In genomic region chr19:49118565-49119410, GRCh38 we compare ENCODE assay signal across 8 cellular contexts. TPM values are rescaled to one million over a fixed set of nuclear protein-coding genes. Genes with fewer than 3 reads are reported as not detected.
DNase-seq lines count a peak whose midpoint lies in the region; ATAC-seq and TF ChIP-seq lines count a peak whose summit lies in the region.

C19orf73 (minus strand) TSS chr19:49119143; CDS start chr19:49119022, 121 bp downstream.

- H3K4me1 ChIP-seq in PC-9 (replicated peaks; ENCODE audit: insufficient read depth): peaks cover 8% of the 10 kb centered on the region

- peak within 1 kb of the TSS; percentile 63 for H3K27ac ChIP-seq in PC-9

- intact Hi-C loops in PC-9 (cut with micrococcal nuclease; ENCODE audit: unreplicated experiment): loop anchor here (2.0 kb wide), 2 partner anchors 30 to 46 kb away; no protein-coding TSS in a partner anchor

- DNase-seq in DMS79 (lab: John Stamatoyannopoulos, UW) (peak; percentile 78), PC-9 (peak; percentile 80 to 96), myocyte (ENCODE audit: low read depth) (peak; percentile 94)
- DNase-seq in Jurkat, Clone E6-1 (ENCODE audit: low read depth, low spot score): peak; percentile 91
- DNase-seq in activated T-cell treated with anti-CD3 and anti-CD28 coated beads, Interleukin-2, amount 50 U/mL, for 4 hours: peak; percentile 97
- DNase-seq in stimulated activated CD8-positive, alpha-beta memory T cell treated with anti-CD3 and anti-CD28 coated beads, Interleukin-7, amount 100 ng/mL, for 4 hours (ENCODE audit: low read depth in 2 of 2): peak; percentile 88 to 93

- peaks cover 13% of the 10 kb centered on the region for H3K27me3 ChIP-seq in PC-9 (ENCODE audit: insufficient read depth, low read depth)

- H3K4me3 ChIP-seq in Jurkat, Clone E6-1 (ENCODE audit: low read length): peak within 1 kb of the TSS; percentile 72
- H3K4me3 ChIP-seq in PC-9: peak within 1 kb of the TSS; percentile 74

- H3K9me2 ChIP-seq in PC-9 (ENCODE audit: insufficient read depth): no peaks in the 10 kb centered on the region

- TF ChIP-seq CTCF in PC-9 (conservative IDR thresholded peaks at IDR 0.05): no peak

- H3K4me3 Mint-ChIP-seq in activated T-cell treated with anti-CD3 and anti-CD28 coated beads, Interleukin-2, amount 50 U/mL, for 4 hours: peak within 1 kb of the TSS; percentile 81

- peaks cover 35% of the 10 kb centered on the region for H3K4me1 Mint-ChIP-seq in activated T-cell treated with anti-CD3 and anti-CD28 coated beads, Interleukin-2, amount 50 U/mL, for 4 hours (ENCODE audit: low read depth)

- H3K79me2 ChIP-seq in PC-9 (ENCODE audit: low read depth): no peaks in the 10 kb centered on the region

- peaks cover 13% of the 10 kb centered on the region for H3F3A ChIP-seq in PC-9 (ENCODE audit: insufficient read depth, low read depth)

- no peaks in the 10 kb centered on the region for H3K36me3 Mint-ChIP-seq in activated T-cell treated with anti-CD3 and anti-CD28 coated beads, Interleukin-2, amount 50 U/mL, for 4 hours (ENCODE audit: insufficient read depth)

- H2AFZ ChIP-seq in PC-9: peak within 1 kb of the TSS; percentile 98

- H3K9me3 ChIP-seq in PC-9 (ENCODE audit: insufficient read depth, low read depth): no peaks in the 10 kb centered on the region

- H3K4me2 ChIP-seq in PC-9: peak within 1 kb of the TSS; percentile 94

- peaks cover 3% of the 10 kb centered on the region; the same call in 1 of the 2 replicates for H4K20me1 ChIP-seq in PC-9 (ENCODE audit: insufficient read depth)

- CTCF ChIA-PET in PC-9 (lab: Charles Lee): no interaction called here

- H3K27me3 Mint-ChIP-seq in activated T-cell treated with anti-CD3 and anti-CD28 coated beads, Interleukin-2, amount 50 U/mL, for 4 hours (ENCODE audit: low read depth): peaks cover 4% of the 10 kb centered on the region

- ATAC-seq in GM21717 (IDR thresholded peaks at IDR 0.05; ENCODE audit: unreplicated experiment): peak; percentile 71
- peak; percentile 79 to 83 for ATAC-seq in activated T-cell treated with anti-CD3 and anti-CD28 coated beads, Interleukin-2, amount 50 U/mL, for 4 hours
- peak; percentile 91 for ATAC-seq in esophagus mucosa

- H3K9me3 Mint-ChIP-seq in activated T-cell treated with anti-CD3 and anti-CD28 coated beads, Interleukin-2, amount 50 U/mL, for 4 hours: no peaks in the 10 kb centered on the region

- H3K36me3 ChIP-seq in PC-9 (ENCODE audit: low read depth): no peaks in the 10 kb centered on the region

- POLR2A ChIA-PET in PC-9 (lab: Charles Lee; ENCODE audit: unreplicated experiment): no interaction called here

- TSS peak; percentile 94 for BruUV-seq in PC-9 (replicated peaks; lab: Mats Ljungman, UMichigan)

RNA-seq across cellular contexts. Expression of gene C19orf73, which starts in this region (rescaled TPM):
- 4.7 TPM for polyA plus RNA-seq in Jurkat, Clone E6-1 (2012; ENCODE audit: insufficient read depth, insufficient read length)
- total RNA-seq in PC-9 (2021): 1.5 and 3.0 TPM in 2 replicates
- 1 to 10 TPM; 1.5 to 2.9 (median 2.6) TPM for total RNA-seq in activated T-cell treated with anti-CD3 and anti-CD28 coated beads, Interleukin-2, amount 50 U/mL, for 4 hours
- total RNA-seq in esophagus mucosa: 1.3 TPM
- total RNA-seq in myocyte: not detected in 2 replicates
- 1.3 TPM for polyA plus RNA-seq in myocyte (2012)

Comparison
In these comparisons a context has a peak if more than half of its experiments do, and no peak if none do; other contexts are left out.
1. Peak in every context shown above with its lines: DNase-seq, ATAC-seq, H3K4me3 ChIP-seq and H3K27ac ChIP-seq.